In genomic region chr17:57050303-57050702, GRCh38 we compare ENCODE assay signal across 39 cellular contexts. TPM values are rescaled to one million over a fixed set of nuclear protein-coding genes. Genes with fewer than 3 reads are reported as not detected.
DNase-seq lines count a peak whose midpoint lies in the region; ATAC-seq, FAIRE-seq and TF ChIP-seq lines count a peak whose summit lies in the region.
"Had no signal": no experiment of that assay in that cellular context is flagged by ENCODE, and none has a peak within 500 bp of the region (broad histone marks: within the 10 kb centered on the region; RNA-seq: fewer than 3 reads in every experiment).

No MANE protein-coding gene starts in this region.

- no peaks in the 10 kb centered on the region for H4K20me1 ChIP-seq in SK-N-SH (ENCODE audit: insufficient read depth)
- H4K20me1 ChIP-seq in H1 (replicated peaks in 1 of 2; ENCODE audit: control insufficient read depth in 1 of 2, insufficient read depth in 2 of 2, low read length in 2 of 2) = no peaks in the 10 kb centered on the region

- H3K79me2 ChIP-seq in SK-N-SH (ENCODE audit: insufficient read depth) = no peaks in the 10 kb centered on the region
- no peaks in the 10 kb centered on the region for H3K79me2 ChIP-seq in H1 (ENCODE audit: control insufficient read depth in 1 of 2, insufficient read depth in 2 of 2, low read length in 2 of 2)

- TF ChIP-seq EP300 in SK-N-SH (IDR thresholded peaks at IDR 0.05; ENCODE audit: borderline replicate concordance in 1 of 2, low read depth in 1 of 2, low read length in 1 of 2) (no peak), H1 (IDR thresholded peaks at IDR 0.05; ENCODE audit: borderline replicate concordance in 1 of 2, low read depth in 2 of 2, low read length in 2 of 2) (no peak)

- no peak overlapping the region for H3K4ac ChIP-seq in H1 (replicated peaks; ENCODE audit: insufficient read length, low read depth, low read length)

- no peaks in the 10 kb centered on the region for H3K79me1 ChIP-seq in H1 (ENCODE audit: low read depth, low read length)

- no peak overlapping the region for H3K4me2 ChIP-seq in SK-N-SH
- no peak overlapping the region for H3K4me2 ChIP-seq in H1 (ENCODE audit: insufficient read depth in 1 of 2, low read depth in 2 of 2, low read length in 2 of 2)

- H3F3A ChIP-seq in SK-N-SH (replicated peaks; ENCODE audit: insufficient read depth) = no peaks in the 10 kb centered on the region

- peak overlapping the region; percentile 4; the same call in 1 of the 2 replicates for H2BK5ac ChIP-seq in H1 (ENCODE audit: low read depth, low read length)

- H3K4me3 ChIP-seq in SK-N-SH (ENCODE audit: low read depth in 2 of 2, low read length in 1 of 2) (no peak overlapping the region), H1 (ENCODE audit: extremely low read depth in 1 of 4, insufficient read depth in 2 of 4, low read depth in 3 of 4, low read length in 4 of 4) (no peak overlapping the region)
- H3K4me3 ChIP-seq: coronary artery, SK-N-MC, spleen, testis had no signal

- H3K36me3 Mint-ChIP-seq in progenitor cell of endocrine pancreas (ENCODE audit: insufficient read depth) = no peaks in the 10 kb centered on the region
- H3K36me3 Mint-ChIP-seq: activated CD8-positive, alpha-beta memory T cell treated with anti-CD3 and anti-CD28 coated beads, Interleukin-2, amount 10 ng/mL, durations not matched to agents 7 days and 5 days; mesothelial cell of epicardium had no signal

- POLR2A ChIA-PET in SK-N-SH (lab: Yijun Ruan, JAX) (no interaction called here), H1 (lab: Charles Lee; ENCODE audit: partially characterized antibody) (interaction anchor here (0.7 to 1.2 kb wide), 3 partner anchors 9 to 52 kb away, joined by 3 to 4 read pairs (median 3); partner anchors contain the start of gene AKAP1)

- peak overlapping the region; percentile 52 for H3K27ac Mint-ChIP-seq in progenitor cell of endocrine pancreas
- H3K27ac Mint-ChIP-seq: activated CD8-positive, alpha-beta memory T cell treated with anti-CD3 and anti-CD28 coated beads, Interleukin-2, amount 10 ng/mL, durations not matched to agents 7 days and 5 days; activated naive CD8-positive, alpha-beta T cell treated with anti-CD3 and anti-CD28 coated beads, Interleukin-2, amount 50 U/mL, for 24 hours; activated T-cell treated with anti-CD3 and anti-CD28 coated beads, Interleukin-2, amount 50 U/mL, for 72 hours; mesothelial cell of epicardium; naive thymus-derived CD4-positive, alpha-beta T cell; stimulated activated naive CD8-positive, alpha-beta T cell treated with anti-CD3 and anti-CD28 coated beads, Interleukin-15, Interleukin-2, amounts not matched to agents 100 ng/mL and 50 ng/mL, for 24 hours; T-helper 17 cell had no signal

- H2AFZ ChIP-seq in SK-N-SH (ENCODE audit: low read depth) = no peak overlapping the region
- peak overlapping the region; percentile 6; the same call in 1 of the 2 replicates for H2AFZ ChIP-seq in H1 (ENCODE audit: low read length)

- no peak overlapping the region for H4K91ac ChIP-seq in H1 (replicated peaks; ENCODE audit: insufficient read length, low read length)

- peaks cover 12% of the 10 kb centered on the region for H3K4me1 Mint-ChIP-seq in progenitor cell of endocrine pancreas (ENCODE audit: low read depth)

- no peak overlapping the region for H3K14ac ChIP-seq in H1 (ENCODE audit: insufficient read length)

- H3K9me2 ChIP-seq in SK-N-SH = no peaks in the 10 kb centered on the region

- no peak for TF ChIP-seq POLR2A in H1 (IDR thresholded peaks at IDR 0.05; ENCODE audit: control extremely low read depth in 1 of 2, low read depth in 2 of 2, low read length in 2 of 2)

- H3K36me3 ChIP-seq in SK-N-SH (replicated peaks in 1 of 2; ENCODE audit: control insufficient read depth in 1 of 2, insufficient read depth in 2 of 2, low read length in 1 of 2) (no peaks in the 10 kb centered on the region), H1 (ENCODE audit: control insufficient read depth in 2 of 4, insufficient read depth in 4 of 4, low read length in 3 of 4) (no peaks in the 10 kb centered on the region)
- H3K36me3 ChIP-seq: spleen had no signal

- H3K9me3 ChIP-seq in SK-N-SH (no peaks in the 10 kb centered on the region), H1 (ENCODE audit: insufficient read depth in 2 of 2, low read depth in 1 of 2, low read length in 1 of 2) (no peaks in the 10 kb centered on the region)
- H3K9me3 ChIP-seq: Caco-2, spleen, testis had no signal

- TF ChIP-seq CTCF in SK-N-SH (IDR thresholded peaks at IDR 0.05) = no peak; the same call in 1 of the 2 replicates
- TF ChIP-seq CTCF in H1 (IDR thresholded peaks at IDR 0.05; ENCODE audit: control extremely low read depth in 1 of 3, insufficient read depth in 1 of 3, low read depth in 1 of 3, low read length in 3 of 3) = peak in 1 of 3 experiments; percentile 34; a peak in 1 of 4 replicates
- no peak for TF ChIP-seq CTCF in progenitor cell of endocrine pancreas (IDR thresholded peaks at IDR 0.05; ENCODE audit: unreplicated experiment)

- TF ChIP-seq RAD21 in SK-N-SH (IDR thresholded peaks at IDR 0.05; ENCODE audit: low read length) = no peak
- 0 out of 4 replicates have a peak, but pooled peaks of 1 of the 2 experiments have one; percentile 1 for TF ChIP-seq RAD21 in H1 (IDR thresholded peaks at IDR 0.05 in 1 of 2, conservative IDR thresholded peaks at IDR 0.05 in 1 of 2; ENCODE audit: low read depth in 2 of 2, low read length in 2 of 2)

- CTCF ChIA-PET in SK-N-SH (lab: Yijun Ruan, JAX) = interaction anchor here (0.7 to 1.4 kb wide), 6 partner anchors 30 to 785 kb away, joined by 3 to 5 read pairs (median 3); partner anchors contain the start of gene AKAP1
- CTCF ChIA-PET in H1 (lab: Charles Lee; ENCODE audit: partially characterized antibody) = interaction anchor here (0.8 to 8.4 kb wide), 11 partner anchors 10 to 58 kb away, joined by 3 to 58 read pairs (median 4); no protein-coding TSS in a partner anchor

- H2BK120ac ChIP-seq in H1 (replicated peaks; ENCODE audit: low read depth, low read length) = no peak overlapping the region

- H3K27me3 Mint-ChIP-seq in progenitor cell of endocrine pancreas = no peaks in the 10 kb centered on the region

- H3K56ac ChIP-seq in H1 (replicated peaks; ENCODE audit: insufficient read length, low read depth, low read length) = no peak overlapping the region

- H3K9ac ChIP-seq in SK-N-SH (no peak overlapping the region), H1 (replicated peaks in 1 of 4; ENCODE audit: extremely low read depth in 1 of 4, low read depth in 3 of 4, low read length in 3 of 4) (no peak overlapping the region)

- H3K4me1 ChIP-seq in SK-N-SH (ENCODE audit: control insufficient read depth in 1 of 2, insufficient read depth in 2 of 2, low read depth in 1 of 2, low read length in 1 of 2) (no peaks in the 10 kb centered on the region), H1 (replicated peaks in 1 of 4; ENCODE audit: control insufficient read depth in 3 of 4, insufficient read depth in 4 of 4, low read length in 3 of 4) (peaks cover 3 to 14% (median 9%) of the 10 kb centered on the region in 4 experiments; a peak in 5 of 7 replicates)
- H3K4me1 ChIP-seq: Caco-2 had no signal

- H4K5ac ChIP-seq in H1 (ENCODE audit: insufficient read length, low read depth, low read length) = no peak overlapping the region

- no peak overlapping the region for H4K8ac ChIP-seq in H1 (ENCODE audit: extremely low read depth, insufficient read depth, low read length)

- no peak overlapping the region for H2AK5ac ChIP-seq in H1 (ENCODE audit: low read depth, low read length)

- no peaks in the 10 kb centered on the region for H3K9me3 Mint-ChIP-seq in progenitor cell of endocrine pancreas (ENCODE audit: low read depth)
- H3K9me3 Mint-ChIP-seq: activated naive CD8-positive, alpha-beta T cell treated with anti-CD3 and anti-CD28 coated beads, Interleukin-2, amount 50 U/mL, for 24 hours; activated T-cell treated with anti-CD3 and anti-CD28 coated beads, Interleukin-2, amount 50 U/mL, for 72 hours; mesothelial cell of epicardium; stimulated activated naive CD8-positive, alpha-beta T cell treated with anti-CD3 and anti-CD28 coated beads, Interleukin-15, Interleukin-2, amounts not matched to agents 100 ng/mL and 50 ng/mL, for 24 hours had no signal

- no peak overlapping the region for H3K23ac ChIP-seq in H1 (ENCODE audit: insufficient read length)

- no peaks in the 10 kb centered on the region for H3K27me3 ChIP-seq in SK-N-SH (ENCODE audit: insufficient read depth)
- H3K27me3 ChIP-seq in H1 (replicated peaks in 1 of 4; ENCODE audit: control insufficient read depth in 3 of 4, extremely low read depth in 1 of 4, insufficient read depth in 3 of 4, low read length in 3 of 4) = no peaks in the 10 kb centered on the region
- H3K27me3 ChIP-seq: testis had no signal

- no peak overlapping the region for H2BK15ac ChIP-seq in H1 (ENCODE audit: low read length)

- no peak overlapping the region for H2BK20ac ChIP-seq in H1 (ENCODE audit: low read length)

- H3K23me2 ChIP-seq in H1 (ENCODE audit: low read depth, low read length) = no peaks in the 10 kb centered on the region

- no peak overlapping the region for H3K4me3 Mint-ChIP-seq in progenitor cell of endocrine pancreas (ENCODE audit: low read depth)
- H3K4me3 Mint-ChIP-seq: activated CD8-positive, alpha-beta memory T cell treated with anti-CD3 and anti-CD28 coated beads, Interleukin-2, amount 10 ng/mL, durations not matched to agents 7 days and 5 days; activated naive CD8-positive, alpha-beta T cell treated with anti-CD3 and anti-CD28 coated beads, Interleukin-2, amount 50 U/mL, for 24 hours; activated T-cell treated with anti-CD3 and anti-CD28 coated beads, Interleukin-2, amount 50 U/mL, for 72 hours; mesothelial cell of epicardium; naive thymus-derived CD4-positive, alpha-beta T cell; stimulated activated naive CD8-positive, alpha-beta T cell treated with anti-CD3 and anti-CD28 coated beads, Interleukin-15, Interleukin-2, amounts not matched to agents 100 ng/mL and 50 ng/mL, for 24 hours; T-helper 17 cell had no signal

- H3K27ac ChIP-seq in SK-N-SH (ENCODE audit: low read depth in 2 of 2, low read length in 1 of 2) = no peak overlapping the region
- no peak overlapping the region for H3K27ac ChIP-seq in H1 (ENCODE audit: low read depth, low read length)
- H3K27ac ChIP-seq: 22Rv1, C4-2B, coronary artery, SK-N-MC, spleen, testis had no signal

- WGBS in SK-N-SH (ENCODE audit: low lambda C conversion rate) = 49% methylated on average over 5 of the region's 5 CpGs
- WGBS in H1 (ENCODE audit: extremely low coverage in 1 of 2, insufficient coverage in 1 of 2, insufficient read length in 1 of 2, insufficient replicate concordance in 2 of 2, low coverage in 1 of 2, low lambda C conversion rate in 2 of 2, missing lambda C conversion rate in 1 of 2), 2 experiments = 87% methylated on average over 5 of the region's 5 CpGs; no CpG with 5 or more reads in 1 of the 2 experiments

- no peak overlapping the region for H2BK12ac ChIP-seq in H1 (ENCODE audit: low read depth, low read length)

- no peak for FAIRE-seq in H1 (lab: Jason Lieb, UNC)
- FAIRE-seq: astrocyte, GM18507, GM19239, H54, urothelium cell line had no signal

- DNase-seq in SK-N-SH = no peak
- peak; percentile 29 for DNase-seq in HuH-7 (ENCODE audit: low spot score)
- no peak for DNase-seq in H1 (ENCODE audit: low read depth in 1 of 2, low spot score in 2 of 2)
- no peak for DNase-seq in progenitor cell of endocrine pancreas (ENCODE audit: low spot score, unreplicated experiment)
- no peak for DNase-seq in activated CD8-positive, alpha-beta memory T cell treated with anti-CD3 and anti-CD28 coated beads, Interleukin-2, amount 50 U/mL, for 48 hours
- DNase-seq in NCI-H748 (lab: John Stamatoyannopoulos, UW; ENCODE audit: unreplicated experiment) = no peak
- DNase-seq: activated CD4-positive, alpha-beta T cell treated with anti-CD3 and anti-CD28 coated beads, Interleukin-2, amount 50 U/mL, for 4 hours; activated CD8-positive, alpha-beta memory T cell treated with anti-CD3 and anti-CD28 coated beads, Interleukin-2, amount 10 ng/mL, durations not matched to agents 7 days and 5 days; activated naive CD4-positive, alpha-beta T cell; activated naive CD8-positive, alpha-beta T cell treated with anti-CD3 and anti-CD28 coated beads, Interleukin-2, amount 50 U/mL, for 24 hours; activated T-cell treated with anti-CD3 and anti-CD28 coated beads, Interleukin-2, amount 50 U/mL, for 72 hours; Caco-2; effector memory CD4-positive, alpha-beta T cell; erythroblast; GDM1; IMR-90; naive thymus-derived CD4-positive, alpha-beta T cell; NCI-H146; NCI-H2107; NCI-H774; retina; spleen; stimulated activated CD8-positive, alpha-beta memory T cell treated with anti-CD3 and anti-CD28 coated beads, Interleukin-4, amount 100 ng/mL, for 48 hours; T-helper 17 cell; testis had no signal

- no peak overlapping the region for H3K18ac ChIP-seq in H1 (ENCODE audit: extremely low read depth, low read length)

- ATAC-seq in SK-N-SH treated with all-trans-retinoic acid at 6 μM for 48 hours = peak; percentile 38; the same call in 2 of the 3 replicates
- ATAC-seq in HG02852 (IDR thresholded peaks at IDR 0.05; ENCODE audit: unreplicated experiment) = no peak
- ATAC-seq: activated CD4-positive, CD25-positive, alpha-beta regulatory T cell treated with anti-CD3 and anti-CD28 coated beads, Interleukin-2, amount 50 U/mL, for 24 hours; activated CD8-positive, alpha-beta memory T cell treated with anti-CD3 and anti-CD28 coated beads, Interleukin-2, amount 10 ng/mL, durations not matched to agents 7 days and 5 days; activated naive CD8-positive, alpha-beta T cell treated with anti-CD3 and anti-CD28 coated beads, Interleukin-2, amount 50 U/mL, for 24 hours; activated T-cell treated with anti-CD3 and anti-CD28 coated beads, Interleukin-2, amount 50 U/mL, for 72 hours; naive thymus-derived CD4-positive, alpha-beta T cell; T-helper 17 cell had no signal

RNA-seq across cellular contexts. Expression of gene AKAP1, which starts 34.7 kb away (rescaled TPM):
- polyA plus RNA-seq in SK-N-SH (2012; rRNA removed) (23.7 and 36.3 TPM in 2 replicates), H1 (2011; rRNA removed) (156 and 195 TPM in 2 replicates)
- 17.5 and 19.6 TPM in 2 replicates for polyA plus RNA-seq in SK-N-SH (2012; cell fraction: cytosol; rRNA removed)
- polyA plus RNA-seq in SK-N-SH (2012; cell fraction: nucleus; rRNA removed) = 106 and 135 TPM in 2 replicates
- total RNA-seq in H1 (2021; fragmentation: NEBNext Ultra II Directional; extraction: Animal tissue kit (Norgen Biotek cat#: 25700)) = 110 and 120 TPM in 2 replicates
- 142 TPM for polyA plus RNA-seq in H1 (2011; cell fraction: cytosol; rRNA removed)
- polyA plus RNA-seq in H1 (2011; cell fraction: nucleus; rRNA removed) = 377 TPM
- polyA plus RNA-seq in H1 (2012, experiment 1 of 2) = 83.6 to 102 TPM (median 91.8 TPM) in 4 replicates
- polyA plus RNA-seq in H1 (2012, experiment 2 of 2) = 36.0 TPM
- 166 TPM for polyA plus RNA-seq in H1 (2013, experiment 1 of 2)
- 181 TPM for polyA plus RNA-seq in H1 (2013, experiment 2 of 2)
- 331 and 335 TPM in 2 replicates for polyA minus RNA-seq in H1 (2011; rRNA and poly(A)+ RNA removed)
- 139 TPM for polyA minus RNA-seq in H1 (2011; cell fraction: cytosol; rRNA and poly(A)+ RNA removed)
- 80.5 TPM for polyA minus RNA-seq in H1 (2011; cell fraction: nucleus; rRNA and poly(A)+ RNA removed)
- 63.3 and 67.9 TPM in 2 replicates for total RNA-seq in progenitor cell of endocrine pancreas
